1 cellular context compared by ENCODE assay signal in the genomic region with DNA sequence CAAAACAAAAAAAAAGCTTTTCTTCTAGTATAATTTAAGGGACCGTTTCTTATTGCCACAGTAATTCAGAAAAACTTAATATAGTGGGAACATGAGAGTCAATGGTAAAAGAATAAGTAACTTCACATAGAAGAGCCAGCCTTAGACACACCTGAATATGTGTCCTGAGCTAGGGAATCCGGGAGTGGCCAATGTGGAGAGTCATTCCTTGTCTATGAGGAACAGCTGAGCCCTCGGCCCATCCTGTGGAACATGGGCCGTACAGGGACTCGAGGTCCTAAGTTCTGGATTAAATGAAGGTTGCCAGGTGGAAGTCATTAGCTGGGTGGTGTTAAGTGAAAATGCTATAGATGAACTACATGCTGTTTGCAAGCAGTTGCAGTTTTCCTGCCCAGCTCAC.
TF ChIP-seq lines count a peak whose summit lies in the region.

No MANE protein-coding gene starts in this region.

TF ChIP-seq in WTC11, 78 proteins besides CTCF, POLR2A, EP300 and RAD21:
- TF ChIP-seq, protein P1, sequence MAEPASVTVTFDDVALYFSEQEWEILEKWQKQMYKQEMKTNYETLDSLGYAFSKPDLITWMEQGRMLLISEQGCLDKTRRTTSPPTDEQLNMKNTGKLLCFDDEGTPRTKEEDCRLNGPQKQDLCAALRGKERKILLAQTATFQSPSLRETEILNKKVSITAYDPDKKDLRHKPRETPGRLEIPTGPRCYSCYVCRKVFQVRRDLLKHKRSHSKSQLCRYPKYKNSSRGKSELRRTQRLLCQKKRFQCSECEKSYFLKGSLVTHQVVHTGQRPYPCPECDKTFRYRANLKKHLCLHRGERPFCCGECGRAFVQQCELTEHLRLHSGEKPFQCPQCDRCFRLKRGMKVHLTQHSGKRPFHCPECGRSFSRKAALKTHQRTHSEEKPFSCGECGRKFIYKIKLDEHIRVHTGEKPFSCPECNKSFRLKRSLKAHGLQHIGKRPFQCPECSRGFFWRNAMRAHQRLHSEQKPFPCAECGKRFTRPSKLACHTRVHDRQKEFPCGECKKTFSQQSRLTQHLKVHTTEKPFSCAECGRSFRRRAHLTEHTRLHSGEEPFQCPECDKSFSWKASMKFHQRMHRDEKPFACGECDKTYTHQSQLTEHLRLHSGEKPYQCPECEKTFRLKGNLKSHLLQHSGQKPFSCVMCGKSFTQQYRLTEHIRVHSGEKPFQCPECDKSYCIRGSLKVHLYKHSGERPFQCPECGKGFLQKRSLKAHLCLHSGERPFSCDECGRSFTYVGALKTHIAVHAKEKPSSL (CRISPR knock-in tag; conservative IDR thresholded peaks at IDR 0.05), result no peak
- TF ChIP-seq GTF2I (CRISPR knock-in tag; conservative IDR thresholded peaks at IDR 0.05) (no peak), ZNF671 (CRISPR knock-in tag; IDR thresholded peaks at IDR 0.05) (no peak), TP53 (CRISPR knock-in tag; IDR thresholded peaks at IDR 0.05) (no peak), RORB (CRISPR knock-in tag; IDR thresholded peaks at IDR 0.05) (no peak), ZNF396 (CRISPR knock-in tag; IDR thresholded peaks at IDR 0.05; ENCODE audit: borderline replicate concordance) (no peak), KAT7 (CRISPR knock-in tag; IDR thresholded peaks at IDR 0.05; ENCODE audit: borderline replicate concordance) (no peak), SOX15 (CRISPR knock-in tag; IDR thresholded peaks at IDR 0.05) (no peak), ZNF263 (CRISPR knock-in tag; IDR thresholded peaks at IDR 0.05; ENCODE audit: low read depth) (no peak)
- TF ChIP-seq, protein P2, sequence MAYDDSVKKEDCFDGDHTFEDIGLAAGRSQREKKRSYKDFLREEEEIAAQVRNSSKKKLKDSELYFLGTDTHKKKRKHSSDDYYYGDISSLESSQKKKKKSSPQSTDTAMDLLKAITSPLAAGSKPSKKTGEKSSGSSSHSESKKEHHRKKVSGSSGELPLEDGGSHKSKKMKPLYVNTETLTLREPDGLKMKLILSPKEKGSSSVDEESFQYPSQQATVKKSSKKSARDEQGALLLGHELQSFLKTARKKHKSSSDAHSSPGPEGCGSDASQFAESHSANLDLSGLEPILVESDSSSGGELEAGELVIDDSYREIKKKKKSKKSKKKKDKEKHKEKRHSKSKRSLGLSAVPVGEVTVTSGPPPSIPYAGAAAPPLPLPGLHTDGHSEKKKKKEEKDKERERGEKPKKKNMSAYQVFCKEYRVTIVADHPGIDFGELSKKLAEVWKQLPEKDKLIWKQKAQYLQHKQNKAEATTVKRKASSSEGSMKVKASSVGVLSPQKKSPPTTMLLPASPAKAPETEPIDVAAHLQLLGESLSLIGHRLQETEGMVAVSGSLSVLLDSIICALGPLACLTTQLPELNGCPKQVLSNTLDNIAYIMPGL (CRISPR knock-in tag; IDR thresholded peaks at IDR 0.05), result no peak
